28 cellular contexts compared by ENCODE assay signal in the genomic region with DNA sequence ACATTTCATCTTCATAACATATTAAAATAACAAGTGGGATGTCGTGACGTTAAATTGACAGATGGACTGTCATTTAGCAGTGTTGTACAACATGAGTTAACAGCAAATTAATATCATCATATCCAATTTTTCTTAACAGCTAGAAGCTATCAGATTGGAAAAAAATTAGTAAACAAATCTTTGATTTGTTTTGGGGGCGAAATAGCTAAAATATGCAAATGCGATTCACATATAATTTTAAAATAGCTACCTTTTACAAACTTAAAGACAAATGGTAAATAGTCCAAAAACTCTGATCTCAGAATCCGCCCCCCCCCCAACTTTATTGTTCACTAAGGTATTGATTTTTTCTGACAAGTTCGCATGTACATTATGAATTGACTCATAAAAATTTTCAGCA.
"Had no signal": no experiment of that assay in that cellular context is flagged by ENCODE, and none has a peak within 500 bp of the region (broad histone marks: within the 10 kb centered on the region; RNA-seq: fewer than 3 reads in every experiment).

No MANE protein-coding gene starts in this region.

- DNase-seq: activated effector memory CD4-positive, alpha-beta T cell treated with anti-CD3 and anti-CD28 coated beads, Interleukin-2, amount 50 U/mL, for 16 hours; activated effector memory CD4-positive, alpha-beta T cell treated with Interleukin-2 at 50 U/mL for 16 hours; activated gamma-delta T cell; activated gamma-delta T cell treated with Interleukin-2 at 50 U/mL for 16 hours; activated naive CD4-positive, alpha-beta T cell; activated naive CD4-positive, alpha-beta T cell treated with anti-CD3 and anti-CD28 coated beads for 36 hours; activated naive CD4-positive, alpha-beta T cell treated with anti-CD3 and anti-CD28 coated beads, Interleukin-2, amount 10 ng/mL, durations not matched to agents 7 days and 5 days; activated naive CD4-positive, alpha-beta T cell treated with anti-CD3 and anti-CD28 coated beads, Interleukin-2, amount 50 U/mL, for 16 hours; activated naive CD4-positive, alpha-beta T cell treated with Interleukin-2 at 50 U/mL for 16 hours; activated naive CD8-positive, alpha-beta T cell treated with anti-CD3 and anti-CD28 coated beads for 36 hours; activated naive CD8-positive, alpha-beta T cell treated with anti-CD3 and anti-CD28 coated beads, Interleukin-2, amount 10 ng/mL, durations not matched to agents 7 days and 5 days; activated naive CD8-positive, alpha-beta T cell treated with anti-CD3 and anti-CD28 coated beads, Interleukin-2, amount 50 U/mL, for 24 hours; activated T-cell treated with anti-CD3 and anti-CD28 coated beads, Interleukin-2, amount 50 U/mL, for 24 hours; activated T-cell treated with anti-CD3 and anti-CD28 coated beads, Interleukin-2, amount 50 U/mL, for 4 hours; activated T-cell treated with anti-CD3 and anti-CD28 coated beads, Interleukin-2, amount 50 U/mL, for 48 hours; activated T-cell treated with anti-CD3 and anti-CD28 coated beads, Interleukin-2, amount 50 U/mL, for 72 hours; adrenal gland; amniotic stem cell; amygdala; anterior cingulate cortex; aorta; body of pancreas; brain microvascular endothelial cell; caudate nucleus; central memory CD4-positive, alpha-beta T cell; cerebellar nuclear complex had no signal

- FAIRE-seq: astrocyte, bronchial epithelial cell had no signal
